Comparison of ENCODE assay signal across 8 cellular contexts in genomic region chr20:48826883-48827771, GRCh38.
DNase-seq lines count a peak whose midpoint lies in the region; ATAC-seq, FAIRE-seq and TF ChIP-seq lines count a peak whose summit lies in the region.

No MANE protein-coding gene starts in this region.

- H3K27me3 Mint-ChIP-seq in nephron (ENCODE audit: low read depth): peaks cover 50% of the 10 kb centered on the region

- H3K4me1 Mint-ChIP-seq in nephron: peaks cover 42% of the 10 kb centered on the region

- DNase-seq in AG08396 (ENCODE audit: low spot score): peak; percentile 31
- peak; percentile 72 to 74 for DNase-seq in erythroblast (lab: John Stamatoyannopoulos, UW)
- no peak for DNase-seq in RCC 7860 (ENCODE audit: low spot score)

- peak overlapping the region; percentile 80; the same call in 1 of the 2 replicates for H3K27ac ChIP-seq in VCaP

- FAIRE-seq in RCC 7860 (lab: Jason Lieb, UNC): no peak

- H3K9me3 Mint-ChIP-seq in nephron: no peaks in the 10 kb centered on the region

- H3K27ac Mint-ChIP-seq in nephron: peak overlapping the region; percentile 37 to 70 (median 37)

- no peak for TF ChIP-seq POLR2A in erythroblast (IDR thresholded peaks at IDR 0.05; ENCODE audit: low read length)

- H3K36me3 Mint-ChIP-seq in nephron (ENCODE audit: low read depth): no peaks in the 10 kb centered on the region

- peak; percentile 2 for ATAC-seq in GM18858 (IDR thresholded peaks at IDR 0.05; ENCODE audit: unreplicated experiment)
- ATAC-seq in HG03354 (IDR thresholded peaks at IDR 0.05; ENCODE audit: poor library complexity, severe bottlenecking, unreplicated experiment): peak; percentile 15
- no peak for ATAC-seq in GM18868 (IDR thresholded peaks at IDR 0.05; ENCODE audit: unreplicated experiment)

- H3K4me3 Mint-ChIP-seq in nephron: peak overlapping the region; percentile 91 to 93 (median 92)

- TF ChIP-seq CTCF in VCaP (conservative IDR thresholded peaks at IDR 0.05) (no peak), nephron (IDR thresholded peaks at IDR 0.05; ENCODE audit: unreplicated experiment in 3 of 3) (no peak)
